8 cellular contexts compared by ENCODE assay signal in genomic region chr16:81451753-81452680, GRCh38. TPM values are rescaled to one million over a fixed set of nuclear protein-coding genes. Genes with fewer than 3 reads are reported as not detected.
DNase-seq lines count a peak whose midpoint lies in the region; ATAC-seq and FAIRE-seq lines count a peak whose summit lies in the region.

No MANE protein-coding gene starts in this region.

- H3K4me1 Mint-ChIP-seq in activated CD4-positive, alpha-beta T cell treated with anti-CD3 and anti-CD28 coated beads, Interleukin-2, amount 10 ng/mL, durations not matched to agents 24 days and 14 days, result peaks cover 60% of the 10 kb centered on the region

- H3K27ac Mint-ChIP-seq in activated CD4-positive, alpha-beta T cell treated with anti-CD3 and anti-CD28 coated beads, Interleukin-2, amount 10 ng/mL, durations not matched to agents 24 days and 14 days, result peak overlapping the region; percentile 93

- peaks cover 16% of the 10 kb centered on the region for H3K36me3 Mint-ChIP-seq in activated CD4-positive, alpha-beta T cell treated with anti-CD3 and anti-CD28 coated beads, Interleukin-2, amount 10 ng/mL, durations not matched to agents 24 days and 14 days (ENCODE audit: low read depth)

- no peaks in the 10 kb centered on the region for H3K27me3 Mint-ChIP-seq in activated CD4-positive, alpha-beta T cell treated with anti-CD3 and anti-CD28 coated beads, Interleukin-2, amount 10 ng/mL, durations not matched to agents 24 days and 14 days

- peak overlapping the region; percentile 81 for H3K4me3 Mint-ChIP-seq in activated CD4-positive, alpha-beta T cell treated with anti-CD3 and anti-CD28 coated beads, Interleukin-2, amount 10 ng/mL, durations not matched to agents 24 days and 14 days

- peak; percentile 69 for ATAC-seq in left ventricle myocardium superior
- ATAC-seq in HG03135 (IDR thresholded peaks at IDR 0.05; ENCODE audit: unreplicated experiment), result no peak
- no peak for ATAC-seq in HG02970 (IDR thresholded peaks at IDR 0.05; ENCODE audit: low FRiP score, unreplicated experiment)

- no peak for FAIRE-seq in RCC 7860 (lab: Jason Lieb, UNC)

- intact Hi-C loops in activated CD4-positive, alpha-beta T cell treated with anti-CD3 and anti-CD28 coated beads, Interleukin-2, amount 10 ng/mL, durations not matched to agents 24 days and 14 days (cut with micrococcal nuclease), result no loop called here
- intact Hi-C loops in left ventricle myocardium superior (cut with micrococcal nuclease), result no loop called here

- DNase-seq in HuH-7.5 (ENCODE audit: low spot score) (peak; percentile 75), left ventricle myocardium superior (no peak), NCI-H510A treated with DMSO at 0.1 percent for 48 hours (lab: John Stamatoyannopoulos, UW) (no peak), RCC 7860 (ENCODE audit: low spot score) (no peak)
- DNase-seq in activated CD4-positive, alpha-beta T cell treated with anti-CD3 and anti-CD28 coated beads, Interleukin-2, amount 10 ng/mL, durations not matched to agents 24 days and 14 days, result peak; percentile 82
- peak; percentile 17 to 23 for DNase-seq in stimulated activated CD4-positive, alpha-beta T cell treated with anti-CD3 and anti-CD28 coated beads, Interleukin-1b, Interleukin-23, amount 100 ng/mL, for 4 hours (ENCODE audit: low read depth in 2 of 2)

- peaks cover 6% of the 10 kb centered on the region for H3K9me3 Mint-ChIP-seq in activated CD4-positive, alpha-beta T cell treated with anti-CD3 and anti-CD28 coated beads, Interleukin-2, amount 10 ng/mL, durations not matched to agents 24 days and 14 days

RNA-seq across cellular contexts. Expression of gene CMIP, which starts 7.4 kb away (rescaled TPM):
- 40.0 and 42.9 TPM in 2 replicates for total RNA-seq in activated CD4-positive, alpha-beta T cell treated with anti-CD3 and anti-CD28 coated beads, Interleukin-2, amount 10 ng/mL, durations not matched to agents 24 days and 14 days
- 9.7 TPM for total RNA-seq in left ventricle myocardium superior

Comparison
In these comparisons a context has a peak if more than half of its experiments do, and no peak if none do; other contexts are left out.
1. DNase-seq: peak in HuH-7.5 (single experiment), activated CD4-positive, alpha-beta T cell treated with anti-CD3 and anti-CD28 coated beads, Interleukin-2, amount 10 ng/mL, durations not matched to agents 24 days and 14 days (single experiment) and stimulated activated CD4-positive, alpha-beta T cell treated with anti-CD3 and anti-CD28 coated beads, Interleukin-1b, Interleukin-23, amount 100 ng/mL, for 4 hours (2 of 2); none in left ventricle myocardium superior (single experiment), NCI-H510A treated with DMSO at 0.1 percent for 48 hours (single experiment) and RCC 7860 (single experiment).